In genomic region chrX:72713599-72714444, GRCh38 we compare ENCODE assay signal across 8 cellular contexts. TPM values are rescaled to one million over a fixed set of nuclear protein-coding genes. Genes with fewer than 3 reads are reported as not detected.
DNase-seq lines count a peak whose midpoint lies in the region; ATAC-seq, FAIRE-seq and TF ChIP-seq lines count a peak whose summit lies in the region.
"Not testable (repeated sequence)": the region's sequence is repeated elsewhere in the genome, so short reads cannot be mapped to it uniquely, and the experiment has no call there.

Gene PHKA1 (minus strand): TSS chrX:72714306. CDS start chrX:72713880, 426 bp downstream.

- not testable (repeated sequence) for H4K91ac ChIP-seq in H1 (replicated peaks; ENCODE audit: insufficient read length, low read length)

- H2BK120ac ChIP-seq in H1 (replicated peaks; ENCODE audit: low read depth, low read length) = not testable (repeated sequence)

- H2BK5ac ChIP-seq in H1 (ENCODE audit: low read depth, low read length) = not testable (repeated sequence)

- not testable (repeated sequence) for H3K56ac ChIP-seq in H1 (replicated peaks; ENCODE audit: insufficient read length, low read depth, low read length)

- CTCF ChIA-PET in H1 (lab: Charles Lee; ENCODE audit: partially characterized antibody) = not testable (repeated sequence)

- not testable (repeated sequence) for H4K5ac ChIP-seq in H1 (ENCODE audit: insufficient read length, low read depth, low read length)

- H3K18ac ChIP-seq in H1 (ENCODE audit: extremely low read depth, low read length) = peak within 1 kb of the TSS; percentile 78

- not testable (repeated sequence) for TF ChIP-seq CTCF in Peyer's patch (IDR thresholded peaks at IDR 0.05); H1 (IDR thresholded peaks at IDR 0.05; ENCODE audit: control extremely low read depth in 1 of 3, insufficient read depth in 1 of 3, low read depth in 1 of 3, low read length in 3 of 3); vagina (IDR thresholded peaks at IDR 0.05)

- not testable (repeated sequence) for H3K27ac ChIP-seq in HUES6 (ENCODE audit: low read depth, low read length); H1 (ENCODE audit: low read depth, low read length)
- H3K27ac ChIP-seq in Peyer's patch = peak within 1 kb of the TSS in 3 of 4 donors; percentile 22 to 69 (median 43)
- peak within 1 kb of the TSS; percentile 74 for H3K27ac ChIP-seq in vagina

- not testable (repeated sequence) for H4K8ac ChIP-seq in H1 (ENCODE audit: extremely low read depth, insufficient read depth, low read length)

- H2BK12ac ChIP-seq in H1 (ENCODE audit: low read depth, low read length) = not testable (repeated sequence)

- TF ChIP-seq POLR2A in Peyer's patch (IDR thresholded peaks at IDR 0.05); H1 (IDR thresholded peaks at IDR 0.05; ENCODE audit: control extremely low read depth in 1 of 2, low read depth in 2 of 2, low read length in 2 of 2); vagina (IDR thresholded peaks at IDR 0.05): not testable (repeated sequence)

- H4K20me1 ChIP-seq in H1 (replicated peaks in 1 of 2; ENCODE audit: control insufficient read depth in 1 of 2, insufficient read depth in 2 of 2, low read length in 2 of 2) = not testable (repeated sequence)

- H3K79me2 ChIP-seq in H1 (ENCODE audit: control insufficient read depth in 1 of 2, insufficient read depth in 2 of 2, low read length in 2 of 2) = not testable (repeated sequence)

- H3K23ac ChIP-seq in H1 (ENCODE audit: insufficient read length) = not testable (repeated sequence)

- not testable (repeated sequence) for H3K23me2 ChIP-seq in H1 (ENCODE audit: low read depth, low read length)

- H3K9ac ChIP-seq in HUES6 (ENCODE audit: low read length) = peak within 1 kb of the TSS; percentile 63
- peak within 1 kb of the TSS in 2 of 4 experiments; percentile 58 to 69; a peak in 3 of 7 replicates for H3K9ac ChIP-seq in H1 (replicated peaks in 1 of 4; ENCODE audit: extremely low read depth in 1 of 4, low read depth in 3 of 4, low read length in 3 of 4)

- ATAC-seq in GM18498 (IDR thresholded peaks at IDR 0.05; ENCODE audit: unreplicated experiment) = peak; percentile 76

- not testable (repeated sequence) for H3K9me3 ChIP-seq in HUES6 (ENCODE audit: control insufficient read depth, insufficient read depth, low read depth, low read length); Peyer's patch; H1 (ENCODE audit: insufficient read depth in 2 of 2, low read depth in 1 of 2, low read length in 1 of 2); vagina

- not testable (repeated sequence) for H2BK20ac ChIP-seq in H1 (ENCODE audit: low read length)

- peak in 2 of 3 donors; percentile 48 to 58 for DNase-seq in Peyer's patch
- DNase-seq in activated T-cell treated with anti-CD3 and anti-CD28 coated beads for 48 hours (ENCODE audit: low read depth) = peak; percentile 60
- DNase-seq in H1 (ENCODE audit: low read depth in 1 of 2, low spot score in 2 of 2) = peak in 1 of 2 experiments; percentile 61
- DNase-seq in kidney glomerular epithelial cell (lab: John Stamatoyannopoulos, UW) = peak; percentile 0
- not testable (repeated sequence) for DNase-seq in skeletal muscle cell (ENCODE audit: low read depth); vagina (ENCODE audit: extremely low spot score in 2 of 2)

- not testable (repeated sequence) for H3K27me3 ChIP-seq in HUES6 (ENCODE audit: control insufficient read depth, insufficient read depth, low read length); Peyer's patch; H1 (replicated peaks in 1 of 4; ENCODE audit: control insufficient read depth in 3 of 4, extremely low read depth in 1 of 4, insufficient read depth in 3 of 4, low read length in 3 of 4); vagina

- H2AK5ac ChIP-seq in H1 (ENCODE audit: low read depth, low read length) = not testable (repeated sequence)

- intact Hi-C loops in vagina (cut with DNase I) = not testable (repeated sequence)

- peak within 1 kb of the TSS; percentile 32; the same call in 1 of the 2 replicates for H2AFZ ChIP-seq in H1 (ENCODE audit: low read length)

- H3K4me3 ChIP-seq in HUES6 (ENCODE audit: low read depth, low read length) = peak within 1 kb of the TSS; percentile 67
- peak within 1 kb of the TSS; percentile 22 to 57 (median 42) for H3K4me3 ChIP-seq in Peyer's patch
- peak within 1 kb of the TSS; percentile 42 to 72 (median 47) for H3K4me3 ChIP-seq in H1 (ENCODE audit: extremely low read depth in 1 of 4, insufficient read depth in 2 of 4, low read depth in 3 of 4, low read length in 4 of 4)
- H3K4me3 ChIP-seq in skeletal muscle cell (ENCODE audit: low read depth, low read length) = peak within 1 kb of the TSS; percentile 51
- H3K4me3 ChIP-seq in vagina = peak within 1 kb of the TSS; percentile 39 to 48

- H3K14ac ChIP-seq in H1 (ENCODE audit: insufficient read length) = not testable (repeated sequence)

- WGBS in H1 (ENCODE audit: extremely low coverage in 1 of 2, insufficient coverage in 1 of 2, insufficient read length in 1 of 2, insufficient replicate concordance in 2 of 2, low coverage in 1 of 2, low lambda C conversion rate in 2 of 2, missing lambda C conversion rate in 1 of 2), 2 experiments = 27% methylated on average over 22 of the region's 80 CpGs; no CpG with 5 or more reads in 1 of the 2 experiments

- not testable (repeated sequence) for H3K4ac ChIP-seq in H1 (replicated peaks; ENCODE audit: insufficient read length, low read depth, low read length)

- not testable (repeated sequence) for H2BK15ac ChIP-seq in H1 (ENCODE audit: low read length)

- H3K79me1 ChIP-seq in H1 (ENCODE audit: low read depth, low read length) = not testable (repeated sequence)

- not testable (repeated sequence) for H3K4me1 ChIP-seq in HUES6 (ENCODE audit: control insufficient read depth, insufficient read depth, low read length); Peyer's patch; H1 (replicated peaks in 1 of 4; ENCODE audit: control insufficient read depth in 3 of 4, insufficient read depth in 4 of 4, low read length in 3 of 4); vagina

- FAIRE-seq in H1 (lab: Jason Lieb, UNC) = not testable (repeated sequence)

- H3K36me3 ChIP-seq in HUES6 (ENCODE audit: control insufficient read depth, insufficient read depth, low read length); Peyer's patch; H1 (ENCODE audit: control insufficient read depth in 2 of 4, insufficient read depth in 4 of 4, low read length in 3 of 4); vagina: not testable (repeated sequence)

- H3K4me2 ChIP-seq in H1 (ENCODE audit: insufficient read depth in 1 of 2, low read depth in 2 of 2, low read length in 2 of 2) = peak within 1 kb of the TSS; percentile 69 to 74

- TF ChIP-seq EP300 in H1 (IDR thresholded peaks at IDR 0.05; ENCODE audit: borderline replicate concordance in 1 of 2, low read depth in 2 of 2, low read length in 2 of 2) = not testable (repeated sequence)

- not testable (repeated sequence) for TF ChIP-seq RAD21 in H1 (IDR thresholded peaks at IDR 0.05 in 1 of 2, conservative IDR thresholded peaks at IDR 0.05 in 1 of 2; ENCODE audit: low read depth in 2 of 2, low read length in 2 of 2)

- POLR2A ChIA-PET in H1 (lab: Charles Lee; ENCODE audit: partially characterized antibody) = interaction anchor here (1.0 to 1.3 kb wide), 2 partner anchors 9 to 437 kb away, joined by 3 to 5 read pairs; partner anchors contain the start of gene RPS4X

TF ChIP-seq in H1, 55 proteins besides CTCF, POLR2A, EP300 and RAD21:
- TF ChIP-seq E2F6 (IDR thresholded peaks at IDR 0.05) (0 out of 2 replicates have a peak, but pooled peaks have one; percentile 10), TAF1 (IDR thresholded peaks at IDR 0.05; ENCODE audit: low read depth, low read length) (0 out of 2 replicates have a peak, but pooled peaks have one; percentile 3), PHF8 (conservative IDR thresholded peaks at IDR 0.05; ENCODE audit: low read depth, low read length) (peak; percentile 40; the same call in 1 of the 2 replicates)
TF ChIP-seq in H1: peak in this region for 3; not testable (repeated sequence) for 52.

RNA-seq across cellular contexts. Expression of gene PHKA1, which starts in this region (rescaled TPM):
- total RNA-seq in Peyer's patch (1 to 10 TPM; 2.5 to 6.3 (median 4.4) TPM), vagina (5.2 TPM)
- total RNA-seq in H1 (2021; fragmentation: NEBNext Ultra II Directional; extraction: Animal tissue kit (Norgen Biotek cat#: 25700)) = 7.2 and 7.4 TPM in 2 replicates
- polyA plus RNA-seq in H1 (2011; rRNA removed) = 3.2 and 4.2 TPM in 2 replicates
- 4.4 TPM for polyA plus RNA-seq in H1 (2011; cell fraction: cytosol; rRNA removed)
- 7.2 TPM for polyA plus RNA-seq in H1 (2011; cell fraction: nucleus; rRNA removed)
- 4.5 to 5.9 TPM (median 5.1 TPM) in 4 replicates for polyA plus RNA-seq in H1 (2012, experiment 1 of 2)
- 0.58 TPM for polyA plus RNA-seq in H1 (2012, experiment 2 of 2)
- 3.1 TPM for polyA plus RNA-seq in H1 (2013, experiment 1 of 2)
- polyA plus RNA-seq in H1 (2013, experiment 2 of 2) = 3.2 TPM
- polyA minus RNA-seq in H1 (2011; rRNA and poly(A)+ RNA removed) = 8.9 and 11.8 TPM in 2 replicates
- polyA minus RNA-seq in H1 (2011; cell fraction: cytosol; rRNA and poly(A)+ RNA removed) = 3.5 TPM
- polyA minus RNA-seq in H1 (2011; cell fraction: nucleus; rRNA and poly(A)+ RNA removed) = 6.9 TPM
